Comparison of ENCODE assay signal across 20 cellular contexts in the genomic region with DNA sequence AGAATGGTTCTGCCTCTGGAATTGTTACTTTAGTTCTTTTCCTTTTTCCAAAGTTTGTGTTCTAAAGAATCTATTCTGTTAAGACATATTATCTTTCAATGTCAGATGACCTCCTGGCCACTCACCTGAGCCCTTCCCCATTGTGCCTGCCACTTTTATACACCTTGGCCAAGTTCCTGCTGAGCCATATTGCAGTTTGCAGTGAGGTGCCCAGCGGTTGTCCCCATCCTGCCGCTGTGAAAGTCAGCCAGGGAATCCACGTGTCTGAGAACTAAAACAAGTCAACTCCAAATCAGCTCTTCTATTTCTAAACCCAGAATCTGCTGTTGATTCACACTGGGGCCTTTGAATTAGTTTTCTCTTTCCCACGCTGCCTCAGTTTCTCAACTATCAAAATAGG.
A peak's percentile ranks its signal among the peaks of the same experiment; 100 is the strongest.
DNase-seq lines count a peak whose midpoint lies in the region; ATAC-seq, FAIRE-seq and TF ChIP-seq lines count a peak whose summit lies in the region.
"Had no signal": no experiment of that assay in that cellular context is flagged by ENCODE, and none has a peak within 500 bp of the region (broad histone marks: within the 10 kb centered on the region; RNA-seq: fewer than 3 reads in every experiment).

No MANE protein-coding gene starts in this region.

- H3K4me3 ChIP-seq in H1 (ENCODE audit: extremely low read depth in 1 of 4, insufficient read depth in 2 of 4, low read depth in 3 of 4, low read length in 4 of 4) (no peak overlapping the region), gastroesophageal sphincter (no peak overlapping the region), trophoblast cell (ENCODE audit: low read depth, low read length) (no peak overlapping the region)
- H3K4me3 ChIP-seq: A549; BLaER1 treated with 17β-estradiol and CSF1 and Interleukin-3, amounts not matched to agents 10 nM and 100 nM; GM12878 had no signal

- no peak overlapping the region for H3K4me2 ChIP-seq in H1 (ENCODE audit: insufficient read depth in 1 of 2, low read depth in 2 of 2, low read length in 2 of 2)
- no peak overlapping the region for H3K4me2 ChIP-seq in trophoblast cell (ENCODE audit: low read length)
- H3K4me2 ChIP-seq: A549 had no signal

- TF ChIP-seq EP300 in Ishikawa (IDR thresholded peaks at IDR 0.05; ENCODE audit: borderline replicate concordance) (no peak), H1 (IDR thresholded peaks at IDR 0.05; ENCODE audit: borderline replicate concordance in 1 of 2, low read depth in 2 of 2, low read length in 2 of 2) (no peak), gastroesophageal sphincter (IDR thresholded peaks at IDR 0.05) (no peak)

- ATAC-seq in gastroesophageal sphincter: no peak
- ATAC-seq: A549; CD8-positive, alpha-beta T cell; GM12878 had no signal

- POLR2A ChIA-PET in H1 (lab: Charles Lee; ENCODE audit: partially characterized antibody): no interaction called here

- no peak overlapping the region for H3K9ac ChIP-seq in H1 (replicated peaks in 1 of 4; ENCODE audit: extremely low read depth in 1 of 4, low read depth in 3 of 4, low read length in 3 of 4)
- no peak overlapping the region for H3K9ac ChIP-seq in trophoblast cell (ENCODE audit: low read length)
- H3K9ac ChIP-seq: BLaER1 treated with 17β-estradiol and CSF1 and Interleukin-3, amounts not matched to agents 10 nM and 100 nM had no signal

- H2AFZ ChIP-seq in H1 (ENCODE audit: low read length): no peak overlapping the region
- no peak overlapping the region for H2AFZ ChIP-seq in trophoblast cell (ENCODE audit: insufficient read depth, low read length, poor library complexity)

- H3K27me3 ChIP-seq in H1 (replicated peaks in 1 of 4; ENCODE audit: control insufficient read depth in 3 of 4, extremely low read depth in 1 of 4, insufficient read depth in 3 of 4, low read length in 3 of 4) (no peaks in the 10 kb centered on the region), gastroesophageal sphincter (no peaks in the 10 kb centered on the region), trophoblast cell (ENCODE audit: insufficient read depth, low read length) (no peaks in the 10 kb centered on the region)
- H3K27me3 ChIP-seq: BLaER1 treated with 17β-estradiol and CSF1 and Interleukin-3, amounts not matched to agents 10 nM and 100 nM had no signal

- H3K56ac ChIP-seq in H1 (replicated peaks; ENCODE audit: insufficient read length, low read depth, low read length): no peak overlapping the region

- H3K79me1 ChIP-seq in H1 (ENCODE audit: low read depth, low read length) (no peaks in the 10 kb centered on the region), trophoblast cell (ENCODE audit: low read length) (no peaks in the 10 kb centered on the region)

- no peak overlapping the region for H3K18ac ChIP-seq in H1 (ENCODE audit: extremely low read depth, low read length)
- H3K18ac ChIP-seq in trophoblast cell (ENCODE audit: low read length): no peak overlapping the region

- H3K36me3 ChIP-seq in H1 (ENCODE audit: control insufficient read depth in 2 of 4, insufficient read depth in 4 of 4, low read length in 3 of 4) (no peaks in the 10 kb centered on the region), gastroesophageal sphincter (no peaks in the 10 kb centered on the region), trophoblast cell (ENCODE audit: control insufficient read depth in 1 of 2, insufficient read depth in 2 of 2, low read length in 2 of 2) (no peaks in the 10 kb centered on the region)
- H3K36me3 ChIP-seq: BLaER1 treated with 17β-estradiol and CSF1 and Interleukin-3, amounts not matched to agents 10 nM and 100 nM had no signal

- no peaks in the 10 kb centered on the region for H4K20me1 ChIP-seq in H1 (replicated peaks in 1 of 2; ENCODE audit: control insufficient read depth in 1 of 2, insufficient read depth in 2 of 2, low read length in 2 of 2)
- H4K20me1 ChIP-seq: BLaER1 treated with 17β-estradiol and CSF1 and Interleukin-3, amounts not matched to agents 10 nM and 100 nM had no signal

- H2BK120ac ChIP-seq in H1 (replicated peaks; ENCODE audit: low read depth, low read length) (no peak overlapping the region), trophoblast cell (ENCODE audit: insufficient read depth, low read length, poor library complexity) (no peak overlapping the region)

- no peak overlapping the region for H4K12ac ChIP-seq in trophoblast cell (ENCODE audit: low read depth, low read length)

- H4K8ac ChIP-seq in H1 (ENCODE audit: extremely low read depth, insufficient read depth, low read length) (0 out of 2 replicates have a peak overlapping the region, but pooled peaks have one; percentile 63), trophoblast cell (ENCODE audit: low read depth, low read length) (no peak overlapping the region)

- no peaks in the 10 kb centered on the region for H3K23me2 ChIP-seq in H1 (ENCODE audit: low read depth, low read length)

- no peak for FAIRE-seq in H1 (lab: Jason Lieb, UNC)
- FAIRE-seq: A549, G401.6, GM12878, GM12892, GM18507 had no signal

- H4K5ac ChIP-seq in H1 (ENCODE audit: insufficient read length, low read depth, low read length): no peak overlapping the region

- H3K4me1 ChIP-seq in H1 (replicated peaks in 1 of 4; ENCODE audit: control insufficient read depth in 3 of 4, insufficient read depth in 4 of 4, low read length in 3 of 4) (peaks cover 0 to 4% (median 0%) of the 10 kb centered on the region in 4 experiments; a peak in 1 of 7 replicates), gastroesophageal sphincter (peaks cover 6 to 66% (median 21%) of the 10 kb centered on the region in 3 donors), trophoblast cell (ENCODE audit: control insufficient read depth in 1 of 2, insufficient read depth in 2 of 2, low read length in 2 of 2) (no peaks in the 10 kb centered on the region)
- H3K4me1 ChIP-seq: A549, Caco-2 had no signal

- no peak overlapping the region for H3K4ac ChIP-seq in H1 (replicated peaks; ENCODE audit: insufficient read length, low read depth, low read length)
- H3K4ac ChIP-seq in trophoblast cell (ENCODE audit: low read depth, low read length): no peak overlapping the region

- TF ChIP-seq RAD21 in Ishikawa (IDR thresholded peaks at IDR 0.05; ENCODE audit: low read depth) (no peak), H1 (IDR thresholded peaks at IDR 0.05 in 1 of 2, conservative IDR thresholded peaks at IDR 0.05 in 1 of 2; ENCODE audit: low read depth in 2 of 2, low read length in 2 of 2) (no peak)

- no peak overlapping the region for H2BK15ac ChIP-seq in H1 (ENCODE audit: low read length)

- H2BK12ac ChIP-seq in H1 (ENCODE audit: low read depth, low read length) (no peak overlapping the region), trophoblast cell (ENCODE audit: low read length) (no peak overlapping the region)

- TF ChIP-seq POLR2A in H1 (IDR thresholded peaks at IDR 0.05; ENCODE audit: control extremely low read depth in 1 of 2, low read depth in 2 of 2, low read length in 2 of 2) (no peak), gastroesophageal sphincter (IDR thresholded peaks at IDR 0.05) (no peak)

- WGBS in H1 (ENCODE audit: extremely low coverage in 1 of 2, insufficient coverage in 1 of 2, insufficient read length in 1 of 2, insufficient replicate concordance in 2 of 2, low coverage in 1 of 2, low lambda C conversion rate in 2 of 2, missing lambda C conversion rate in 1 of 2), 2 experiments: 97% methylated on average over 4 of the region's 4 CpGs; no CpG with 5 or more reads in 1 of the 2 experiments
- 86 to 92% methylated on average over 2 to 4 of the region's 4 CpGs for WGBS in gastroesophageal sphincter (ENCODE audit: low coverage in 1 of 2), 2 donors
- WGBS in trophoblast cell (ENCODE audit: extremely low coverage, insufficient coverage, insufficient read length): no CpG with 5 or more reads among the region's 4 CpGs

- H2AK5ac ChIP-seq in H1 (ENCODE audit: low read depth, low read length) (no peak overlapping the region), trophoblast cell (ENCODE audit: low read length) (no peak overlapping the region)

- H2BK5ac ChIP-seq in H1 (ENCODE audit: low read depth, low read length) (no peak overlapping the region), trophoblast cell (ENCODE audit: low read depth, low read length, poor library complexity) (no peak overlapping the region)

- H3K27ac ChIP-seq in H1 (ENCODE audit: low read depth, low read length) (no peak overlapping the region), gastroesophageal sphincter (peak overlapping the region in 3 of 4 donors; percentile 47 to 72 (median 52)), trophoblast cell (ENCODE audit: low read depth, low read length) (no peak overlapping the region)
- H3K27ac ChIP-seq: 22Rv1; A549; BLaER1 treated with 17β-estradiol and CSF1 and Interleukin-3, amounts not matched to agents 10 nM and 100 nM; C4-2B had no signal

- no peak overlapping the region for H2BK20ac ChIP-seq in H1 (ENCODE audit: low read length)

- no peaks in the 10 kb centered on the region for H3K79me2 ChIP-seq in H1 (ENCODE audit: control insufficient read depth in 1 of 2, insufficient read depth in 2 of 2, low read length in 2 of 2)
- no peaks in the 10 kb centered on the region for H3K79me2 ChIP-seq in trophoblast cell (ENCODE audit: control insufficient read depth, insufficient read depth, low read length, poor library complexity)

- H3K9me3 ChIP-seq in H1 (ENCODE audit: insufficient read depth in 2 of 2, low read depth in 1 of 2, low read length in 1 of 2) (no peaks in the 10 kb centered on the region), gastroesophageal sphincter (no peaks in the 10 kb centered on the region), trophoblast cell (ENCODE audit: insufficient read depth, low read depth, low read length) (no peaks in the 10 kb centered on the region)
- H3K9me3 ChIP-seq: A549; BLaER1 treated with 17β-estradiol and CSF1 and Interleukin-3, amounts not matched to agents 10 nM and 100 nM; Caco-2 had no signal

- TF ChIP-seq CTCF in H1 (IDR thresholded peaks at IDR 0.05; ENCODE audit: control extremely low read depth in 1 of 3, insufficient read depth in 1 of 3, low read depth in 1 of 3, low read length in 3 of 3) (no peak), gastroesophageal sphincter (IDR thresholded peaks at IDR 0.05) (no peak)

- CTCF ChIA-PET in H1 (lab: Charles Lee; ENCODE audit: partially characterized antibody): interaction anchor here (0.6 to 2.1 kb wide), 2 partner anchors 18 to 227 kb away, joined by 3 to 7 read pairs; no protein-coding TSS in a partner anchor

- H3K14ac ChIP-seq in H1 (ENCODE audit: insufficient read length) (no peak overlapping the region), trophoblast cell (ENCODE audit: low read length) (no peak overlapping the region)

- no peak overlapping the region for H3K23ac ChIP-seq in H1 (ENCODE audit: insufficient read length)
- H3K23ac ChIP-seq in trophoblast cell (ENCODE audit: low read length): no peak overlapping the region

- DNase-seq in H1 (ENCODE audit: low read depth in 1 of 2, low spot score in 2 of 2) (no peak), trophoblast cell (no peak), GM03348 (ENCODE audit: low spot score) (no peak)
- DNase-seq: AML-193; Caco-2; Calu3; CD4-positive, alpha-beta T cell; CD8-positive, alpha-beta T cell; DMS79 treated with DMSO at 0.1 percent for 48 hours; GF-D8 had no signal

- H4K91ac ChIP-seq in H1 (replicated peaks; ENCODE audit: insufficient read length, low read length) (no peak overlapping the region), trophoblast cell (ENCODE audit: low read depth, low read length) (no peak overlapping the region)

TF ChIP-seq in Ishikawa, 13 proteins besides CTCF, POLR2A, EP300 and RAD21 (continues in another document):
- peak; percentile 72 for TF ChIP-seq NFIC (IDR thresholded peaks at IDR 0.05)

Comparison
In these comparisons a context has a peak if more than half of its experiments do, and no peak if none do; other contexts are left out.
1. H3K27ac ChIP-seq: peak in gastroesophageal sphincter (3 of 4); none in H1 (single experiment) and trophoblast cell (single experiment).